Comparison of ENCODE assay signal across 2 cellular contexts in the genomic region with DNA sequence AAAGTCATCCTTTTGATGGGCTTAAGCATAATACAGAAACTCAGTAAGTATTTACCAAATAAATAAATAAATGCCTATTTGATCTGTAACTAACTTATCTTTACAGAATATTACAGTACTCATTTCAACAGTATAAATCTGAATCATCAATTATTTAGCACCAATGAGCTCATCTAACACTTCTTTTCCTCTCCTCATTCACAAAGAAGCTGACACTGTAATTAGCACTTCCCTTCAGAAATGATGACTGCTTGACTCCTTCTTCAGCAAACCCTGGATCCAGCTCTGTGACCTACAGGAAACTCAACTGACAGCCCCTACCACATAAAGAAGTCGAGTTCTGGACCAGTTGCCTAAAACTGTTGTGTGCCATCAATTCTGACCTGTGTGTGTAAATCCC.
A peak's percentile ranks its signal among the peaks of the same experiment; 100 is the strongest.
TF ChIP-seq lines count a peak whose summit lies in the region.

No MANE protein-coding gene starts in this region.

TF ChIP-seq in HepG2, 621 proteins besides CTCF, POLR2A, EP300 and RAD21:
- peak; percentile 12; the same call in 1 of the 2 replicates for TF ChIP-seq MAFF (IDR thresholded peaks at IDR 0.05; ENCODE audit: low read depth, low read length)
- peak in 1 of 2 experiments; percentile 34; a peak in 1 of 4 replicates for TF ChIP-seq MAFK (conservative IDR thresholded peaks at IDR 0.05 in 1 of 2, IDR thresholded peaks at IDR 0.05 in 1 of 2; ENCODE audit: low read length in 2 of 2)
- TF ChIP-seq GFI1 (CRISPR knock-in tag; IDR thresholded peaks at IDR 0.05; ENCODE audit: borderline replicate concordance): no peak
TF ChIP-seq in HepG2: peak in this region for 2.

TF ChIP-seq in H1, 55 proteins besides CTCF, POLR2A, EP300 and RAD21:
- no peak for TF ChIP-seq RBBP5 (IDR thresholded peaks at IDR 0.05; ENCODE audit: borderline replicate concordance, low read depth, low read length)
- TF ChIP-seq, protein P1, sequence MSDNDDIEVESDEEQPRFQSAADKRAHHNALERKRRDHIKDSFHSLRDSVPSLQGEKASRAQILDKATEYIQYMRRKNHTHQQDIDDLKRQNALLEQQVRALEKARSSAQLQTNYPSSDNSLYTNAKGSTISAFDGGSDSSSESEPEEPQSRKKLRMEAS (IDR thresholded peaks at IDR 0.05): no peak
- TF ChIP-seq KDM1A (IDR thresholded peaks at IDR 0.05; ENCODE audit: borderline replicate concordance, low read length): no peak
- TF ChIP-seq, protein P2, sequence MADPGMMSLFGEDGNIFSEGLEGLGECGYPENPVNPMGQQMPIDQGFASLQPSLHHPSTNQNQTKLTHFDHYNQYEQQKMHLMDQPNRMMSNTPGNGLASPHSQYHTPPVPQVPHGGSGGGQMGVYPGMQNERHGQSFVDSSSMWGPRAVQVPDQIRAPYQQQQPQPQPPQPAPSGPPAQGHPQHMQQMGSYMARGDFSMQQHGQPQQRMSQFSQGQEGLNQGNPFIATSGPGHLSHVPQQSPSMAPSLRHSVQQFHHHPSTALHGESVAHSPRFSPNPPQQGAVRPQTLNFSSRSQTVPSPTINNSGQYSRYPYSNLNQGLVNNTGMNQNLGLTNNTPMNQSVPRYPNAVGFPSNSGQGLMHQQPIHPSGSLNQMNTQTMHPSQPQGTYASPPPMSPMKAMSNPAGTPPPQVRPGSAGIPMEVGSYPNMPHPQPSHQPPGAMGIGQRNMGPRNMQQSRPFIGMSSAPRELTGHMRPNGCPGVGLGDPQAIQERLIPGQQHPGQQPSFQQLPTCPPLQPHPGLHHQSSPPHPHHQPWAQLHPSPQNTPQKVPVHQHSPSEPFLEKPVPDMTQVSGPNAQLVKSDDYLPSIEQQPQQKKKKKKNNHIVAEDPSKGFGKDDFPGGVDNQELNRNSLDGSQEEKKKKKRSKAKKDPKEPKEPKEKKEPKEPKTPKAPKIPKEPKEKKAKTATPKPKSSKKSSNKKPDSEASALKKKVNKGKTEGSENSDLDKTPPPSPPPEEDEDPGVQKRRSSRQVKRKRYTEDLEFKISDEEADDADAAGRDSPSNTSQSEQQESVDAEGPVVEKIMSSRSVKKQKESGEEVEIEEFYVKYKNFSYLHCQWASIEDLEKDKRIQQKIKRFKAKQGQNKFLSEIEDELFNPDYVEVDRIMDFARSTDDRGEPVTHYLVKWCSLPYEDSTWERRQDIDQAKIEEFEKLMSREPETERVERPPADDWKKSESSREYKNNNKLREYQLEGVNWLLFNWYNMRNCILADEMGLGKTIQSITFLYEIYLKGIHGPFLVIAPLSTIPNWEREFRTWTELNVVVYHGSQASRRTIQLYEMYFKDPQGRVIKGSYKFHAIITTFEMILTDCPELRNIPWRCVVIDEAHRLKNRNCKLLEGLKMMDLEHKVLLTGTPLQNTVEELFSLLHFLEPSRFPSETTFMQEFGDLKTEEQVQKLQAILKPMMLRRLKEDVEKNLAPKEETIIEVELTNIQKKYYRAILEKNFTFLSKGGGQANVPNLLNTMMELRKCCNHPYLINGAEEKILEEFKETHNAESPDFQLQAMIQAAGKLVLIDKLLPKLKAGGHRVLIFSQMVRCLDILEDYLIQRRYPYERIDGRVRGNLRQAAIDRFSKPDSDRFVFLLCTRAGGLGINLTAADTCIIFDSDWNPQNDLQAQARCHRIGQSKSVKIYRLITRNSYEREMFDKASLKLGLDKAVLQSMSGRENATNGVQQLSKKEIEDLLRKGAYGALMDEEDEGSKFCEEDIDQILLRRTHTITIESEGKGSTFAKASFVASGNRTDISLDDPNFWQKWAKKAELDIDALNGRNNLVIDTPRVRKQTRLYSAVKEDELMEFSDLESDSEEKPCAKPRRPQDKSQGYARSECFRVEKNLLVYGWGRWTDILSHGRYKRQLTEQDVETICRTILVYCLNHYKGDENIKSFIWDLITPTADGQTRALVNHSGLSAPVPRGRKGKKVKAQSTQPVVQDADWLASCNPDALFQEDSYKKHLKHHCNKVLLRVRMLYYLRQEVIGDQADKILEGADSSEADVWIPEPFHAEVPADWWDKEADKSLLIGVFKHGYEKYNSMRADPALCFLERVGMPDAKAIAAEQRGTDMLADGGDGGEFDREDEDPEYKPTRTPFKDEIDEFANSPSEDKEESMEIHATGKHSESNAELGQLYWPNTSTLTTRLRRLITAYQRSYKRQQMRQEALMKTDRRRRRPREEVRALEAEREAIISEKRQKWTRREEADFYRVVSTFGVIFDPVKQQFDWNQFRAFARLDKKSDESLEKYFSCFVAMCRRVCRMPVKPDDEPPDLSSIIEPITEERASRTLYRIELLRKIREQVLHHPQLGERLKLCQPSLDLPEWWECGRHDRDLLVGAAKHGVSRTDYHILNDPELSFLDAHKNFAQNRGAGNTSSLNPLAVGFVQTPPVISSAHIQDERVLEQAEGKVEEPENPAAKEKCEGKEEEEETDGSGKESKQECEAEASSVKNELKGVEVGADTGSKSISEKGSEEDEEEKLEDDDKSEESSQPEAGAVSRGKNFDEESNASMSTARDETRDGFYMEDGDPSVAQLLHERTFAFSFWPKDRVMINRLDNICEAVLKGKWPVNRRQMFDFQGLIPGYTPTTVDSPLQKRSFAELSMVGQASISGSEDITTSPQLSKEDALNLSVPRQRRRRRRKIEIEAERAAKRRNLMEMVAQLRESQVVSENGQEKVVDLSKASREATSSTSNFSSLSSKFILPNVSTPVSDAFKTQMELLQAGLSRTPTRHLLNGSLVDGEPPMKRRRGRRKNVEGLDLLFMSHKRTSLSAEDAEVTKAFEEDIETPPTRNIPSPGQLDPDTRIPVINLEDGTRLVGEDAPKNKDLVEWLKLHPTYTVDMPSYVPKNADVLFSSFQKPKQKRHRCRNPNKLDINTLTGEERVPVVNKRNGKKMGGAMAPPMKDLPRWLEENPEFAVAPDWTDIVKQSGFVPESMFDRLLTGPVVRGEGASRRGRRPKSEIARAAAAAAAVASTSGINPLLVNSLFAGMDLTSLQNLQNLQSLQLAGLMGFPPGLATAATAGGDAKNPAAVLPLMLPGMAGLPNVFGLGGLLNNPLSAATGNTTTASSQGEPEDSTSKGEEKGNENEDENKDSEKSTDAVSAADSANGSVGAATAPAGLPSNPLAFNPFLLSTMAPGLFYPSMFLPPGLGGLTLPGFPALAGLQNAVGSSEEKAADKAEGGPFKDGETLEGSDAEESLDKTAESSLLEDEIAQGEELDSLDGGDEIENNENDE (IDR thresholded peaks at IDR 0.05; ENCODE audit: insufficient replicate concordance, low read length): no peak
- no peak for TF ChIP-seq ASH2L (IDR thresholded peaks at IDR 0.05; ENCODE audit: low read length)
- TF ChIP-seq, protein P3, sequence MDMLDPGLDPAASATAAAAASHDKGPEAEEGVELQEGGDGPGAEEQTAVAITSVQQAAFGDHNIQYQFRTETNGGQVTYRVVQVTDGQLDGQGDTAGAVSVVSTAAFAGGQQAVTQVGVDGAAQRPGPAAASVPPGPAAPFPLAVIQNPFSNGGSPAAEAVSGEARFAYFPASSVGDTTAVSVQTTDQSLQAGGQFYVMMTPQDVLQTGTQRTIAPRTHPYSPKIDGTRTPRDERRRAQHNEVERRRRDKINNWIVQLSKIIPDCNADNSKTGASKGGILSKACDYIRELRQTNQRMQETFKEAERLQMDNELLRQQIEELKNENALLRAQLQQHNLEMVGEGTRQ (IDR thresholded peaks at IDR 0.05; ENCODE audit: low read length): no peak
- no peak for TF ChIP-seq CHD1 (IDR thresholded peaks at IDR 0.05; ENCODE audit: low read depth, low read length)
- TF ChIP-seq PHF8 (conservative IDR thresholded peaks at IDR 0.05; ENCODE audit: low read depth, low read length): no peak
- no peak for TF ChIP-seq RNF2 (IDR thresholded peaks at IDR 0.05; ENCODE audit: borderline replicate concordance, low read depth, low read length, missing control alignments, poor library complexity, severe bottlenecking)
- no peak for TF ChIP-seq GABPA (IDR thresholded peaks at IDR 0.05; ENCODE audit: borderline replicate concordance, insufficient read depth, low read length)
- no peak for TF ChIP-seq JUN (IDR thresholded peaks at IDR 0.05; ENCODE audit: low read depth, low read length)
- TF ChIP-seq GTF2F1 (IDR thresholded peaks at IDR 0.05; ENCODE audit: borderline replicate concordance, low read depth, low read length): no peak
- no peak for TF ChIP-seq HDAC6 (IDR thresholded peaks at IDR 0.05; ENCODE audit: low read depth, low read length)
TF ChIP-seq in H1: peak in this region for 0.
